In the genomic region with DNA sequence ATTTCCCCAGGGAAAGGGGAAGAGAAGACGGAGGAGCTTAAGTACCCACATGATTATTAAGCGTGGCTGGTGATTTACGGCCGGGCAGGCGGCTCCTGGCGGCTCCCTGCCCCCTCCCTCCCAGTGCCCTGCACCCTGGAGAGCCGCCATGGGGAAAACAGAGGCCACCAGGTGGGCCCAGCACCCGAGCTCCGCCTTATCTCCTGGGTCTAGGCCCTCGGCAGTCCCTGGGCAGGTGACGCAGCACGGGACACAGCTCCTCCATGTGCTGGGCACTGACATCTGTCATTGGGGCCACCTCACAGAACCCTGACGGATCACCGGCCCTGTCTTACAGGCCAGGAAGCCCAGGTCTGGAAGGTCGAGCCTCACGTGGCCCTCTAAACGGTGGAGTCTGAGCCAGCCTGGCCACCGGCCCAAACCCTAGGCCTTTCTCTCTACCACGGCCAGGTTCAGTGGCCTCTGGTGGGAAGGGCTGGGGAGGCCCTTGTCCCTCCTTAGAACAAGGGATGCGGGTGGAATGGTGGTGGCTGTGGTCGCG, we compare ENCODE assay signal across 12 cellular contexts.
DNase-seq lines count a peak whose midpoint lies in the region; ATAC-seq, FAIRE-seq and TF ChIP-seq lines count a peak whose summit lies in the region.
"Had no signal": no experiment of that assay in that cellular context is flagged by ENCODE, and none has a peak within 500 bp of the region (broad histone marks: within the 10 kb centered on the region; RNA-seq: fewer than 3 reads in every experiment).

No MANE protein-coding gene starts in this region.

- DNase-seq in Calu3 (no peak), Right ventricle myocardium inferior (ENCODE audit: missing footprints) (peak; percentile 81), prostate gland (ENCODE audit: low spot score) (no peak), KBM-7 (no peak), GM12891 (ENCODE audit: insufficient read length, low spot score) (no peak)
- no peak for DNase-seq in activated CD4-positive, alpha-beta T cell treated with anti-CD3 and anti-CD28 coated beads for 48 hours
- DNase-seq in stimulated activated CD4-positive, alpha-beta T cell treated with anti-CD3 and anti-CD28 coated beads, Interleukin-12 subunit alpha, Interleukin-12 subunit beta, amount 100 ng/mL, for 4 hours, result no peak
- DNase-seq: activated naive CD8-positive, alpha-beta T cell treated with anti-CD3 and anti-CD28 coated beads, Interleukin-2, amount 50 U/mL, for 24 hours; hypothalamus; stimulated activated naive CD8-positive, alpha-beta T cell treated with anti-CD3 and anti-CD28 coated beads, Interleukin-15, Interleukin-2, amounts not matched to agents 100 U/mL and 50 U/mL, for 24 hours had no signal

- H3K4me1 ChIP-seq in prostate gland (replicated peaks), result peaks cover 70% of the 10 kb centered on the region

- peak; percentile 1 for ATAC-seq in Right ventricle myocardium inferior
- ATAC-seq: activated naive CD8-positive, alpha-beta T cell treated with anti-CD3 and anti-CD28 coated beads, Interleukin-2, amount 50 U/mL, for 24 hours; stimulated activated naive CD8-positive, alpha-beta T cell treated with anti-CD3 and anti-CD28 coated beads, Interleukin-15, Interleukin-2, amounts not matched to agents 100 U/mL and 50 U/mL, for 24 hours had no signal

- TF ChIP-seq CTCF in Calu3 (IDR thresholded peaks at IDR 0.05; ENCODE audit: unreplicated experiment) (no peak), prostate gland (IDR thresholded peaks at IDR 0.05) (no peak)

- H3K4me1 Mint-ChIP-seq in Calu3 (ENCODE audit: low read depth, unreplicated experiment), result peaks cover 52% of the 10 kb centered on the region
- H3K4me1 Mint-ChIP-seq: activated naive CD8-positive, alpha-beta T cell treated with anti-CD3 and anti-CD28 coated beads, Interleukin-2, amount 50 U/mL, for 24 hours had no signal

- H3K9me3 ChIP-seq in prostate gland, result no peaks in the 10 kb centered on the region

- no peak for TF ChIP-seq POLR2A in prostate gland (IDR thresholded peaks at IDR 0.05)
- TF ChIP-seq POLR2A in GM12891 (IDR thresholded peaks at IDR 0.05; ENCODE audit: low read depth, low read length), result no peak

- peak overlapping the region; percentile 66 for H3K27ac Mint-ChIP-seq in Calu3 (ENCODE audit: unreplicated experiment)
- H3K27ac Mint-ChIP-seq: activated naive CD8-positive, alpha-beta T cell treated with anti-CD3 and anti-CD28 coated beads, Interleukin-2, amount 50 U/mL, for 24 hours had no signal

- H3K36me3 Mint-ChIP-seq in Calu3 (ENCODE audit: insufficient read depth, unreplicated experiment), result peaks cover 95% of the 10 kb centered on the region

- no peaks in the 10 kb centered on the region for H3K27me3 ChIP-seq in prostate gland (replicated peaks; ENCODE audit: insufficient read depth)

- H3K27ac ChIP-seq in adipose tissue (ENCODE audit: low read depth, low read length), result peak overlapping the region; percentile 71
- H3K27ac ChIP-seq in prostate gland, result peak overlapping the region; percentile 96 to 99

- 25 to 49% (median 44%) methylated on average over 18 to 22 of the region's 22 CpGs for WGBS in adipose tissue, 3 donors
- WGBS in prostate gland, result 19% methylated on average over 22 of the region's 22 CpGs

- no TSS peak for BruUV-seq in Calu3 (replicated peaks; lab: Mats Ljungman, UMichigan)

- H3K9me3 Mint-ChIP-seq in Calu3 (ENCODE audit: low read depth, unreplicated experiment), result no peaks in the 10 kb centered on the region
- H3K9me3 Mint-ChIP-seq: activated naive CD8-positive, alpha-beta T cell treated with anti-CD3 and anti-CD28 coated beads, Interleukin-2, amount 50 U/mL, for 24 hours had no signal

- CTCF ChIA-PET in Calu3 (lab: Charles Lee), result no interaction called here

- FAIRE-seq in GM12891 (lab: Jason Lieb, UNC), result no peak
- FAIRE-seq: H54 had no signal

- intact Hi-C loops in Calu3 (cut with micrococcal nuclease; ENCODE audit: unreplicated experiment), result no loop called here
- intact Hi-C loops in Right ventricle myocardium inferior (cut with DNase I), result no loop called here
- intact Hi-C loops in prostate gland (cut with DNase I), result no loop called here

- in situ Hi-C loops in KBM-7 (cut with MboI; ENCODE audit: low pct_unique_long_range_greater_than_20kb, low sequenced_read_pairs), result no loop called here

- H3K36me3 ChIP-seq in prostate gland, result peaks cover 0 to 4% of the 10 kb centered on the region in 2 donors

- no peak overlapping the region for H3K4me3 ChIP-seq in prostate gland

- H3K27me3 Mint-ChIP-seq in Calu3 (ENCODE audit: unreplicated experiment), result no peaks in the 10 kb centered on the region
- H3K27me3 Mint-ChIP-seq: activated naive CD8-positive, alpha-beta T cell treated with anti-CD3 and anti-CD28 coated beads, Interleukin-2, amount 50 U/mL, for 24 hours had no signal

- no peak overlapping the region for H3K4me3 Mint-ChIP-seq in Calu3 (ENCODE audit: low read depth, unreplicated experiment)
- H3K4me3 Mint-ChIP-seq: activated naive CD8-positive, alpha-beta T cell treated with anti-CD3 and anti-CD28 coated beads, Interleukin-2, amount 50 U/mL, for 24 hours had no signal

TF ChIP-seq in GM12891, 5 proteins besides CTCF, POLR2A, EP300 and RAD21:
- TF ChIP-seq POU2F2 (IDR thresholded peaks at IDR 0.05; ENCODE audit: low read depth, low read length) (no peak), TAF1 (IDR thresholded peaks at IDR 0.05; ENCODE audit: low read depth, low read length) (no peak), SPI1 (IDR thresholded peaks at IDR 0.05; ENCODE audit: low read depth, low read length) (no peak), POLR2AphosphoS5 (IDR thresholded peaks at IDR 0.05; ENCODE audit: low read depth, low read length) (no peak), PAX5 (IDR thresholded peaks at IDR 0.05; ENCODE audit: insufficient read depth, low read length, severe bottlenecking) (no peak)
